8 cellular contexts compared by ENCODE assay signal in genomic region chr3:48595526-48596121, GRCh38. TPM values are rescaled to one million over a fixed set of nuclear protein-coding genes. Genes with fewer than 3 reads are reported as not detected.
DNase-seq lines count a peak whose midpoint lies in the region; ATAC-seq and TF ChIP-seq lines count a peak whose summit lies in the region.

No MANE protein-coding gene starts in this region.

- TF ChIP-seq CTCF in AG04450 (IDR thresholded peaks at IDR 0.05; ENCODE audit: low read depth, low read length) (no peak), mucosa of descending colon (IDR thresholded peaks at IDR 0.05) (no peak)

- H2AFZ ChIP-seq in Karpas-422 (ENCODE audit: low read length), result no peak overlapping the region

- peak overlapping the region; percentile 65 for H3K4me3 ChIP-seq in AG04450 (ENCODE audit: low read depth, low read length)
- no peak overlapping the region for H3K4me3 ChIP-seq in Karpas-422 (ENCODE audit: low read length)
- H3K4me3 ChIP-seq in mucosa of descending colon, result no peak overlapping the region

- ATAC-seq in mucosa of descending colon (peak; percentile 23), HG03469 (IDR thresholded peaks at IDR 0.05; ENCODE audit: unreplicated experiment) (no peak), HG02763 (IDR thresholded peaks at IDR 0.05; ENCODE audit: unreplicated experiment) (no peak)

- CTCF ChIA-PET in AG04450 (lab: Charles Lee), result no interaction called here

- no peaks in the 10 kb centered on the region for H3K9me2 ChIP-seq in Karpas-422 (replicated peaks; ENCODE audit: insufficient read depth, low read length)

- intact Hi-C loops in mucosa of descending colon (cut with DNase I, micrococcal nuclease), result no loop called here

- H3K9me3 ChIP-seq in AG04450 (ENCODE audit: control insufficient read depth, insufficient read depth, low read length), result no peaks in the 10 kb centered on the region; the same call in 1 of the 2 replicates
- no peaks in the 10 kb centered on the region for H3K9me3 ChIP-seq in Karpas-422 (ENCODE audit: low read length)
- no peaks in the 10 kb centered on the region for H3K9me3 ChIP-seq in mucosa of descending colon

- peak; percentile 48 for DNase-seq in AG04450 (ENCODE audit: low read depth, low spot score)
- peak; percentile 58 for DNase-seq in Karpas-422
- DNase-seq in dermis blood vessel endothelial cell, result peak; percentile 32
- DNase-seq in mucosa of descending colon, result peak in 2 of 3 donors; percentile 69 to 80
- DNase-seq in activated effector memory CD4-positive, alpha-beta T cell treated with Interleukin-2 at 50 U/mL for 16 hours, result no peak
- DNase-seq in NCI-H748 (lab: John Stamatoyannopoulos, UW; ENCODE audit: unreplicated experiment), result no peak

- POLR2A ChIA-PET in AG04450 (lab: Yijun Ruan, JAX), result interaction anchor here (1.8 kb wide), 1 partner anchor 40 kb away, joined by 10 read pairs; the partner anchor contains the start of gene SLC26A6

- no peaks in the 10 kb centered on the region for H3K79me2 ChIP-seq in Karpas-422 (ENCODE audit: low read length)

- no peaks in the 10 kb centered on the region for H3K36me3 ChIP-seq in Karpas-422 (ENCODE audit: insufficient read depth, low read length)
- peaks cover 15% of the 10 kb centered on the region for H3K36me3 ChIP-seq in mucosa of descending colon (ENCODE audit: low read depth)

- H3K4me2 ChIP-seq in Karpas-422 (ENCODE audit: low read depth, low read length, poor library complexity, severe bottlenecking), result no peak overlapping the region

- no peak overlapping the region for H3K9ac ChIP-seq in Karpas-422 (ENCODE audit: low read length)

- no peaks in the 10 kb centered on the region for H3K27me3 ChIP-seq in AG04450 (ENCODE audit: control insufficient read depth, insufficient read depth, low read length)
- H3K27me3 ChIP-seq in Karpas-422 (ENCODE audit: low read length), result no peaks in the 10 kb centered on the region

- H3K27ac ChIP-seq in AG04450 (ENCODE audit: low read depth, low read length) (peak overlapping the region; percentile 99), Karpas-422 (ENCODE audit: low read length) (no peak overlapping the region)

- no peaks in the 10 kb centered on the region for H4K20me1 ChIP-seq in Karpas-422 (ENCODE audit: insufficient read depth, low read depth, low read length)

- H3K4me1 ChIP-seq in Karpas-422 (ENCODE audit: low read length) (no peaks in the 10 kb centered on the region), mucosa of descending colon (ENCODE audit: low read depth) (peaks cover 15% of the 10 kb centered on the region)

RNA-seq across cellular contexts. Expression of gene COL7A1, which starts 0.5 kb away (rescaled TPM):
- polyA plus RNA-seq in AG04450 (2011; rRNA removed), result 19.8 and 25.8 TPM in 2 replicates
- polyA minus RNA-seq in AG04450 (2011; rRNA and poly(A)+ RNA removed), result 20.9 and 32.6 TPM in 2 replicates
- 0.78 and 13.0 TPM in 2 replicates for total RNA-seq in Karpas-422 (2014; rRNA removed; shearing (Covaris generic); ENCODE audit: low replicate concordance)
- total RNA-seq in dermis blood vessel endothelial cell (0.42 and 1.5 TPM in 2 replicates), mucosa of descending colon (1 to 10 TPM; 2.8 to 6.8 (median 3.9) TPM)

RNA-seq across cellular contexts. Expression of gene UQCRC1, which starts 13.8 kb away (rescaled TPM):
- polyA plus RNA-seq in AG04450 (2011; rRNA removed), result 379 and 468 TPM in 2 replicates
- 611 and 892 TPM in 2 replicates for polyA minus RNA-seq in AG04450 (2011; rRNA and poly(A)+ RNA removed)
- total RNA-seq in Karpas-422 (2014; rRNA removed; shearing (Covaris generic); ENCODE audit: low replicate concordance), result 80.3 and 165 TPM in 2 replicates
- 288 and 371 TPM in 2 replicates for total RNA-seq in dermis blood vessel endothelial cell
- total RNA-seq in mucosa of descending colon, result 100 to 1,000 TPM; 384 to 562 (median 554) TPM

RNA-seq across cellular contexts. Expression of gene TMEM89, which starts 25.9 kb away (rescaled TPM):
- not detected in 2 replicates for polyA plus RNA-seq in AG04450 (2011; rRNA removed)
- not detected in 2 replicates for polyA minus RNA-seq in AG04450 (2011; rRNA and poly(A)+ RNA removed)
- not detected in 2 replicates for total RNA-seq in Karpas-422 (2014; rRNA removed; shearing (Covaris generic); ENCODE audit: low replicate concordance)
- total RNA-seq in dermis blood vessel endothelial cell (not detected in 2 replicates), mucosa of descending colon (1 to 10 TPM in 1 of 3 donors, under 1 TPM in 1, not detected in 1; 0.65 to 1.1 TPM)

RNA-seq across cellular contexts. Expression of gene UCN2, which starts 32.0 kb away (rescaled TPM):
- polyA plus RNA-seq in AG04450 (2011; rRNA removed), result 1.2 and 2.2 TPM in 2 replicates
- 1.3 and 1.7 TPM in 2 replicates for polyA minus RNA-seq in AG04450 (2011; rRNA and poly(A)+ RNA removed)
- total RNA-seq in Karpas-422 (2014; rRNA removed; shearing (Covaris generic); ENCODE audit: low replicate concordance), result not detected in 2 replicates
- total RNA-seq in dermis blood vessel endothelial cell, result not detected in 2 replicates
- total RNA-seq in mucosa of descending colon, result under 1 TPM in 1 of 3 donors, not detected in 2; 0.19 TPM

RNA-seq across cellular contexts. Expression of gene PFKFB4, which starts 39.0 kb away (rescaled TPM):
- 6.1 and 7.2 TPM in 2 replicates for polyA plus RNA-seq in AG04450 (2011; rRNA removed)
- 8.3 and 11.0 TPM in 2 replicates for polyA minus RNA-seq in AG04450 (2011; rRNA and poly(A)+ RNA removed)
- total RNA-seq in Karpas-422 (2014; rRNA removed; shearing (Covaris generic); ENCODE audit: low replicate concordance), result 55.2 and 89.6 TPM in 2 replicates
- 2.0 and 2.2 TPM in 2 replicates for total RNA-seq in dermis blood vessel endothelial cell
- total RNA-seq in mucosa of descending colon, result 10 to 100 TPM in 2 of 3 donors, 1 to 10 TPM in 1; 4.4 to 14.2 (median 10.8) TPM

Comparison
In these comparisons a context has a peak if more than half of its experiments do, and no peak if none do; other contexts are left out.
1. DNase-seq: peak in AG04450 (single experiment), Karpas-422 (single experiment), dermis blood vessel endothelial cell (single experiment) and mucosa of descending colon (2 of 3); none in activated effector memory CD4-positive, alpha-beta T cell treated with Interleukin-2 at 50 U/mL for 16 hours (single experiment) and NCI-H748 (single experiment).